In genomic region chr4:157810137-157810774, GRCh38 we compare ENCODE assay signal across 28 cellular contexts.
"Had no signal": no experiment of that assay in that cellular context is flagged by ENCODE, and none has a peak within 500 bp of the region (broad histone marks: within the 10 kb centered on the region; RNA-seq: fewer than 3 reads in every experiment).

No MANE protein-coding gene starts in this region.

- FAIRE-seq: astrocyte, keratinocyte, TTC549 had no signal

- H3K9me3 ChIP-seq: neutrophil, ovary, right lobe of liver had no signal

- H3K27me3 Mint-ChIP-seq: activated naive CD8-positive, alpha-beta T cell treated with anti-CD3 and anti-CD28 coated beads for 36 hours; activated T-cell treated with anti-CD3 and anti-CD28 coated beads, Interleukin-2, amount 50 U/mL, for 24 hours; activated T-helper 17 cell treated with anti-CD3 and anti-CD28 coated beads, Interleukin-2, amount 50 U/mL, for 72 hours; stimulated activated naive CD8-positive, alpha-beta T cell treated with anti-CD3 and anti-CD28 coated beads, Interleukin-15, amount 100 ng/mL, for 72 hours; T-cell had no signal

- H3K4me3 Mint-ChIP-seq: activated naive CD8-positive, alpha-beta T cell treated with anti-CD3 and anti-CD28 coated beads for 36 hours; activated T-cell treated with anti-CD3 and anti-CD28 coated beads, Interleukin-2, amount 50 U/mL, for 24 hours; activated T-helper 17 cell treated with anti-CD3 and anti-CD28 coated beads, Interleukin-2, amount 50 U/mL, for 72 hours; endodermal cell; nephron; stimulated activated effector memory CD8-positive, alpha-beta T cell treated with anti-CD3 and anti-CD28 coated beads, Interleukin-12 subunit alpha, Interleukin-12 subunit beta, amount 100 ng/mL, for 72 hours; stimulated activated naive CD8-positive, alpha-beta T cell treated with anti-CD3 and anti-CD28 coated beads, Interleukin-15, amount 100 ng/mL, for 72 hours; T-cell; T-helper 2 cell treated with Interferon-gamma antibody and Interleukin-4, amounts not matched to agents 5 μg/mL and 100 μg/mL, for 36 hours had no signal

- H3K27ac ChIP-seq: heart right ventricle, left ventricle myocardium inferior, neutrophil, ovary, right lobe of liver, skin epidermis, suprapubic skin, tibial nerve had no signal

- H3K36me3 ChIP-seq: heart right ventricle, left ventricle myocardium inferior, neutrophil, ovary, right lobe of liver, suprapubic skin, tibial nerve had no signal

- H3K9me3 Mint-ChIP-seq: activated naive CD8-positive, alpha-beta T cell treated with anti-CD3 and anti-CD28 coated beads for 36 hours; activated T-cell treated with anti-CD3 and anti-CD28 coated beads, Interleukin-2, amount 50 U/mL, for 24 hours; T-helper 2 cell treated with Interferon-gamma antibody and Interleukin-4, amounts not matched to agents 5 μg/mL and 100 μg/mL, for 36 hours had no signal

- DNase-seq: activated CD8-positive, alpha-beta memory T cell treated with anti-CD3 and anti-CD28 coated beads for 24 hours; activated CD8-positive, alpha-beta memory T cell treated with anti-CD3 and anti-CD28 coated beads, Interleukin-2, amount 50 U/mL, for 4 hours; activated naive CD4-positive, alpha-beta T cell; activated naive CD8-positive, alpha-beta T cell treated with anti-CD3 and anti-CD28 coated beads for 36 hours; activated T-cell treated with anti-CD3 and anti-CD28 coated beads, Interleukin-2, amount 50 U/mL, for 24 hours; cerebellar nuclear complex; cortex of kidney; endodermal cell; erythroblast; foreskin fibroblast; heart right ventricle; left ventricle myocardium inferior; ovary; right lobe of liver; stimulated activated CD4-positive, alpha-beta T cell treated with anti-CD3 and anti-CD28 coated beads, Interleukin-2, amount 100 ng/mL, for 24 hours; stimulated activated naive CD8-positive, alpha-beta T cell treated with anti-CD3 and anti-CD28 coated beads, Interleukin-15, amount 100 ng/mL, for 72 hours; T-cell had no signal

- H3K4me3 ChIP-seq: heart right ventricle, left ventricle myocardium inferior, ovary, right lobe of liver, skin epidermis, suprapubic skin, tibial nerve had no signal

- ATAC-seq: activated T-helper 17 cell treated with anti-CD3 and anti-CD28 coated beads, Interleukin-2, amount 50 U/mL, for 72 hours; heart right ventricle; stimulated activated effector memory CD8-positive, alpha-beta T cell treated with anti-CD3 and anti-CD28 coated beads, Interleukin-12 subunit alpha, Interleukin-12 subunit beta, amount 100 ng/mL, for 72 hours; stimulated activated naive CD8-positive, alpha-beta T cell treated with anti-CD3 and anti-CD28 coated beads, Interleukin-15, amount 100 ng/mL, for 72 hours; T-cell had no signal

- H3K27ac Mint-ChIP-seq: activated naive CD8-positive, alpha-beta T cell treated with anti-CD3 and anti-CD28 coated beads for 36 hours; activated T-cell treated with anti-CD3 and anti-CD28 coated beads, Interleukin-2, amount 50 U/mL, for 24 hours; activated T-helper 17 cell treated with anti-CD3 and anti-CD28 coated beads, Interleukin-2, amount 50 U/mL, for 72 hours; endodermal cell; stimulated activated effector memory CD8-positive, alpha-beta T cell treated with anti-CD3 and anti-CD28 coated beads, Interleukin-12 subunit alpha, Interleukin-12 subunit beta, amount 100 ng/mL, for 72 hours; stimulated activated naive CD8-positive, alpha-beta T cell treated with anti-CD3 and anti-CD28 coated beads, Interleukin-15, amount 100 ng/mL, for 72 hours; T-cell; T-helper 2 cell treated with Interferon-gamma antibody and Interleukin-4, amounts not matched to agents 5 μg/mL and 100 μg/mL, for 36 hours had no signal

- H3K4me1 ChIP-seq: heart right ventricle, left ventricle myocardium inferior, right lobe of liver, suprapubic skin, tibial nerve had no signal

- H3K27me3 ChIP-seq: heart right ventricle, neutrophil, ovary, right lobe of liver, suprapubic skin, tibial nerve had no signal

- H3K36me3 Mint-ChIP-seq: activated naive CD8-positive, alpha-beta T cell treated with anti-CD3 and anti-CD28 coated beads for 36 hours; stimulated activated effector memory CD8-positive, alpha-beta T cell treated with anti-CD3 and anti-CD28 coated beads, Interleukin-12 subunit alpha, Interleukin-12 subunit beta, amount 100 ng/mL, for 72 hours; T-cell had no signal

- H3K4me1 Mint-ChIP-seq: activated naive CD8-positive, alpha-beta T cell treated with anti-CD3 and anti-CD28 coated beads for 36 hours; activated T-helper 17 cell treated with anti-CD3 and anti-CD28 coated beads, Interleukin-2, amount 50 U/mL, for 72 hours; endodermal cell; stimulated activated effector memory CD8-positive, alpha-beta T cell treated with anti-CD3 and anti-CD28 coated beads, Interleukin-12 subunit alpha, Interleukin-12 subunit beta, amount 100 ng/mL, for 72 hours; stimulated activated naive CD8-positive, alpha-beta T cell treated with anti-CD3 and anti-CD28 coated beads, Interleukin-15, amount 100 ng/mL, for 72 hours; T-cell had no signal
